In genomic region chr20:32010666-32011065, GRCh38 we compare ENCODE assay signal across 1 cellular context.
TF ChIP-seq lines count a peak whose summit lies in the region.

No MANE protein-coding gene starts in this region.

TF ChIP-seq in H1, 55 proteins besides CTCF, POLR2A, EP300 and RAD21:
- TF ChIP-seq SIX5 (IDR thresholded peaks at IDR 0.05; ENCODE audit: low read depth, low read length) (no peak), BRCA1 (IDR thresholded peaks at IDR 0.05; ENCODE audit: low read depth, low read length) (no peak), NANOG (IDR thresholded peaks at IDR 0.05; ENCODE audit: insufficient read depth, low read depth, low read length, poor library complexity, severe bottlenecking) (no peak), SIN3A (conservative IDR thresholded peaks at IDR 0.05 in 1 of 2, IDR thresholded peaks at IDR 0.05 in 1 of 2; ENCODE audit: low read depth in 1 of 2, low read length in 2 of 2) (no peak), HDAC2 (IDR thresholded peaks at IDR 0.05; ENCODE audit: borderline replicate concordance in 1 of 2, low read depth in 2 of 2, low read length in 2 of 2) (no peak), EGR1 (IDR thresholded peaks at IDR 0.05; ENCODE audit: borderline replicate concordance, low read depth, low read length) (no peak), USF2 (IDR thresholded peaks at IDR 0.05; ENCODE audit: low read length) (no peak)
